ENCODE assay signal across 25 cellular contexts in the genomic region with DNA sequence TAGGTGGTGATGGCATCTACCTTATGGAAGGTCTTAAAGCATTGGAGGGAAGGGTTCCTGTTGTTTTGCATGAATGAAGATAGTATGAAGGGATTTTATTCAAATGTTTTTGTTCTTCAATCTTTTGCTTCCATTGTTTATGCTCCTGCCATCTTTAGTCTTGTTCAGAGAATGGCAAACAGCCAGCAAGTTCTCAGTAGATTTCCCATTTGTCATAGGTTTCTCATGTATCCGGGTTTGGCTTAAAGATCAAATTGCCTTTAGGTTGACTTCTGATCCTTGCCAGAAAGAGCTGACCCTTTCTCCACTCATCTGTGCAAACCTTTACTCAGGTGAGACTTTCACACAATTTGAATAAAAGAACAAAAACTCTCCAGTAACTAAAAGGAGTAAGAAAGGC. TPM values are rescaled to one million over a fixed set of nuclear protein-coding genes. Genes with fewer than 3 reads are reported as not detected.
DNase-seq lines count a peak whose midpoint lies in the region; ATAC-seq and TF ChIP-seq lines count a peak whose summit lies in the region.
"Had no signal": no experiment of that assay in that cellular context is flagged by ENCODE, and none has a peak within 500 bp of the region (broad histone marks: within the 10 kb centered on the region; RNA-seq: fewer than 3 reads in every experiment).

No MANE protein-coding gene starts in this region.

- no TSS peak for BruUV-seq in Caco-2 (replicated peaks; lab: Mats Ljungman, UMichigan)

- no peak for ATAC-seq in natural killer cell treated with Interleukin-12 subunit alpha and Interleukin-12 subunit beta and Interleukin-15 and Interleukin-18, amount 100 ng/mL, for 72 hours
- ATAC-seq in natural killer cell (no peak), RWPE2 (ENCODE audit: low read depth) (no peak)
- ATAC-seq in central memory CD8-positive, alpha-beta T cell (replicated peaks; ENCODE audit: extremely low read depth, poor library complexity, severe bottlenecking), result no peak
- ATAC-seq: HepG2, psoas muscle had no signal

- DNase-seq in natural killer cell treated with Interleukin-12 subunit alpha and Interleukin-12 subunit beta and Interleukin-15 and Interleukin-18, amount 100 ng/mL, for 72 hours (ENCODE audit: low spot score), result no peak
- DNase-seq in natural killer cell (no peak), RWPE2 (ENCODE audit: low spot score) (no peak), Caco-2 (no peak), NCI-H510A treated with DMSO at 0.1 percent for 48 hours (lab: John Stamatoyannopoulos, UW) (no peak)
- DNase-seq in central memory CD8-positive, alpha-beta T cell (ENCODE audit: low spot score in 2 of 2), result no peak
- DNase-seq in stimulated activated CD4-positive, alpha-beta T cell treated with anti-CD3 and anti-CD28 coated beads, Interleukin-1b, Interleukin-23, amount 100 ng/mL, for 48 hours, result no peak
- DNase-seq: activated CD4-positive, CD25-positive, alpha-beta regulatory T cell treated with anti-CD3 and anti-CD28 coated beads, Interleukin-2, amount 50 U/mL, for 72 hours; activated T-cell treated with anti-CD3 and anti-CD28 coated beads, Interleukin-2, amount 50 U/mL, for 4 hours; aorta; endodermal cell; hippocampal formation; kidney; NCI-H187; nephron progenitor cell; psoas muscle; Right ventricle myocardium superior; stimulated activated CD4-positive, alpha-beta T cell treated with anti-CD3 and anti-CD28 coated beads, Interleukin-4, amount 100 ng/mL, for 4 hours; T-helper 9 cell had no signal

- WGBS in thymus, result 94% methylated on average over 1 of the region's 1 CpG

- H3K27ac Mint-ChIP-seq in natural killer cell treated with Interleukin-12 subunit alpha and Interleukin-12 subunit beta and Interleukin-15 and Interleukin-18, amount 100 ng/mL, for 72 hours, result peak overlapping the region; percentile 74 to 91
- no peak overlapping the region for H3K27ac Mint-ChIP-seq in natural killer cell
- peak overlapping the region; percentile 89 for H3K27ac Mint-ChIP-seq in central memory CD8-positive, alpha-beta T cell (ENCODE audit: low read depth)
- no peak overlapping the region for H3K27ac Mint-ChIP-seq in Caco-2 (ENCODE audit: unreplicated experiment)
- H3K27ac Mint-ChIP-seq: endodermal cell, memory B cell, nephron progenitor cell had no signal

- POLR2A ChIA-PET in Caco-2 (lab: Charles Lee), result no interaction called here

- intact Hi-C loops in natural killer cell (cut with micrococcal nuclease), result no loop called here
- intact Hi-C loops in Caco-2 (cut with micrococcal nuclease; ENCODE audit: unreplicated experiment), result no loop called here

- H3K36me3 ChIP-seq in RWPE2 (ENCODE audit: low read depth) (no peaks in the 10 kb centered on the region), thymus (ENCODE audit: control insufficient read depth, insufficient read depth) (no peaks in the 10 kb centered on the region), Caco-2 (ENCODE audit: control insufficient read depth, insufficient read depth, low read length) (no peaks in the 10 kb centered on the region)
- H3K36me3 ChIP-seq: HAP-1, suprapubic skin had no signal

- H3K9me3 Mint-ChIP-seq in natural killer cell treated with Interleukin-12 subunit alpha and Interleukin-12 subunit beta and Interleukin-15 and Interleukin-18, amount 100 ng/mL, for 72 hours, result peaks cover 8% of the 10 kb centered on the region
- H3K9me3 Mint-ChIP-seq in natural killer cell (peaks cover 2 to 3% of the 10 kb centered on the region in 2 donors), Caco-2 (ENCODE audit: unreplicated experiment) (peaks cover 3% of the 10 kb centered on the region)
- H3K9me3 Mint-ChIP-seq in central memory CD8-positive, alpha-beta T cell, result peaks cover 6% of the 10 kb centered on the region
- H3K9me3 Mint-ChIP-seq: nephron progenitor cell had no signal

- no peaks in the 10 kb centered on the region for H3K27me3 Mint-ChIP-seq in natural killer cell treated with Interleukin-12 subunit alpha and Interleukin-12 subunit beta and Interleukin-15 and Interleukin-18, amount 100 ng/mL, for 72 hours
- no peaks in the 10 kb centered on the region for H3K27me3 Mint-ChIP-seq in natural killer cell (ENCODE audit: low read depth in 2 of 2)
- H3K27me3 Mint-ChIP-seq in central memory CD8-positive, alpha-beta T cell, result no peaks in the 10 kb centered on the region
- no peaks in the 10 kb centered on the region for H3K27me3 Mint-ChIP-seq in Caco-2 (ENCODE audit: insufficient read depth, unreplicated experiment)

- peaks cover 19% of the 10 kb centered on the region for H3K4me1 ChIP-seq in RWPE2 (ENCODE audit: insufficient read depth, poor library complexity, severe bottlenecking)
- peaks cover 34% of the 10 kb centered on the region for H3K4me1 ChIP-seq in thymus (ENCODE audit: control insufficient read depth, insufficient read depth, low read length)
- no peaks in the 10 kb centered on the region for H3K4me1 ChIP-seq in Caco-2
- H3K4me1 ChIP-seq: HAP-1, psoas muscle, suprapubic skin had no signal

- H3K27me3 ChIP-seq in RWPE2 (ENCODE audit: insufficient read depth, poor library complexity, severe bottlenecking), result no peaks in the 10 kb centered on the region
- no peaks in the 10 kb centered on the region for H3K27me3 ChIP-seq in thymus (ENCODE audit: control insufficient read depth, insufficient read depth)
- no peaks in the 10 kb centered on the region for H3K27me3 ChIP-seq in Caco-2 (replicated peaks; ENCODE audit: control insufficient read depth, insufficient read depth, low read length)
- H3K27me3 ChIP-seq: suprapubic skin had no signal

- CTCF ChIA-PET in Caco-2 (lab: Charles Lee), result no interaction called here

- H3K27ac ChIP-seq in RWPE2 (ENCODE audit: poor library complexity, severe bottlenecking), result peak overlapping the region; percentile 50
- peak overlapping the region; percentile 3 for H3K27ac ChIP-seq in thymus (ENCODE audit: low read depth)
- H3K27ac ChIP-seq: psoas muscle, suprapubic skin had no signal

- no peak overlapping the region for H3K4me3 ChIP-seq in RWPE2 (ENCODE audit: severe bottlenecking)
- no peak overlapping the region for H3K4me3 ChIP-seq in thymus (ENCODE audit: low read length)
- H3K4me3 ChIP-seq in Caco-2 (ENCODE audit: low read depth, low read length), result no peak overlapping the region
- H3K4me3 ChIP-seq: HAP-1, psoas muscle, skin epidermis, suprapubic skin had no signal

- H3K9me3 ChIP-seq in RWPE2 (ENCODE audit: severe bottlenecking) (no peaks in the 10 kb centered on the region), thymus (ENCODE audit: control insufficient read depth) (no peaks in the 10 kb centered on the region), Caco-2 (no peaks in the 10 kb centered on the region)
- H3K9me3 ChIP-seq: HAP-1, psoas muscle, suprapubic skin had no signal

- TF ChIP-seq CTCF in natural killer cell (IDR thresholded peaks at IDR 0.05), result no peak
- TF ChIP-seq CTCF in RWPE2 (IDR thresholded peaks at IDR 0.05; ENCODE audit: poor library complexity, severe bottlenecking), result no peak
- no peak for TF ChIP-seq CTCF in Caco-2 (IDR thresholded peaks at IDR 0.05; ENCODE audit: insufficient read depth in 1 of 2, low read depth in 1 of 2, low read length in 1 of 2, severe bottlenecking in 1 of 2, unreplicated experiment in 1 of 2)

- peaks cover 48 to 63% of the 10 kb centered on the region in 2 donors for H3K4me1 Mint-ChIP-seq in natural killer cell treated with Interleukin-12 subunit alpha and Interleukin-12 subunit beta and Interleukin-15 and Interleukin-18, amount 100 ng/mL, for 72 hours (ENCODE audit: low read depth in 2 of 2)
- H3K4me1 Mint-ChIP-seq in natural killer cell, result peaks cover 20 to 23% of the 10 kb centered on the region in 2 donors
- peaks cover 30% of the 10 kb centered on the region for H3K4me1 Mint-ChIP-seq in central memory CD8-positive, alpha-beta T cell
- H3K4me1 Mint-ChIP-seq in Caco-2 (ENCODE audit: low read depth, unreplicated experiment), result peaks cover 1% of the 10 kb centered on the region
- H3K4me1 Mint-ChIP-seq: endodermal cell, nephron progenitor cell had no signal

- peaks cover 26% of the 10 kb centered on the region for H3K36me3 Mint-ChIP-seq in natural killer cell treated with Interleukin-12 subunit alpha and Interleukin-12 subunit beta and Interleukin-15 and Interleukin-18, amount 100 ng/mL, for 72 hours
- peaks cover 9% of the 10 kb centered on the region for H3K36me3 Mint-ChIP-seq in natural killer cell
- no peaks in the 10 kb centered on the region for H3K36me3 Mint-ChIP-seq in central memory CD8-positive, alpha-beta T cell (ENCODE audit: insufficient read depth)
- H3K36me3 Mint-ChIP-seq in Caco-2 (ENCODE audit: insufficient read depth, unreplicated experiment), result no peaks in the 10 kb centered on the region

- H3K4me3 Mint-ChIP-seq in natural killer cell treated with Interleukin-12 subunit alpha and Interleukin-12 subunit beta and Interleukin-15 and Interleukin-18, amount 100 ng/mL, for 72 hours, result peak overlapping the region; percentile 59
- no peak overlapping the region for H3K4me3 Mint-ChIP-seq in natural killer cell
- no peak overlapping the region for H3K4me3 Mint-ChIP-seq in central memory CD8-positive, alpha-beta T cell
- no peak overlapping the region for H3K4me3 Mint-ChIP-seq in Caco-2 (ENCODE audit: unreplicated experiment)
- H3K4me3 Mint-ChIP-seq: endodermal cell, memory B cell, nephron progenitor cell had no signal

RNA-seq across cellular contexts. Expression of gene STAT4, which starts 44.2 kb away (rescaled TPM):
- 100 to 1,000 TPM; 133 to 241 TPM for total RNA-seq in natural killer cell treated with Interleukin-12 subunit alpha and Interleukin-12 subunit beta and Interleukin-15 and Interleukin-18, amount 100 ng/mL, for 72 hours
- total RNA-seq in natural killer cell (100 to 1,000 TPM; 264 to 339 (median 304) TPM), Caco-2 (2022) (0.19 and 0.48 TPM in 2 replicates)
- polyA plus RNA-seq in thymus, result 13.9 TPM
- total RNA-seq: HepG2 had no signal

RNA-seq across cellular contexts. Expression of gene MYO1B, which starts 50.2 kb away (rescaled TPM):
- total RNA-seq in natural killer cell treated with Interleukin-12 subunit alpha and Interleukin-12 subunit beta and Interleukin-15 and Interleukin-18, amount 100 ng/mL, for 72 hours, result 1 to 10 TPM; 6.3 to 9.3 TPM
- total RNA-seq in natural killer cell (under 1 TPM; 0.21 to 0.80 (median 0.29) TPM), Caco-2 (2022) (80.3 and 83.4 TPM in 2 replicates)
- polyA plus RNA-seq in thymus, result 28.5 TPM

Comparison
In these comparisons a context has a peak if more than half of its experiments do, and no peak if none do; other contexts are left out.
1. H3K27ac Mint-ChIP-seq: peak in natural killer cell treated with Interleukin-12 subunit alpha and Interleukin-12 subunit beta and Interleukin-15 and Interleukin-18, amount 100 ng/mL, for 72 hours (2 of 2) and central memory CD8-positive, alpha-beta T cell (single experiment); none in natural killer cell (0 of 2) and Caco-2 (single experiment).
2. RNA of gene MYO1B, which starts 50.2 kb away (total RNA-seq): 80.3 to 83.4 TPM in Caco-2 and 6.3 to 9.3 TPM in natural killer cell treated with Interleukin-12 subunit alpha and Interleukin-12 subunit beta and Interleukin-15 and Interleukin-18, amount 100 ng/mL, for 72 hours; 0.21 to 0.80 TPM in natural killer cell; every median in the first group is over 4 times any median in the second.
3. RNA of gene STAT4, which starts 44.2 kb away (total RNA-seq): 264 to 339 TPM in natural killer cell and 133 to 241 TPM in natural killer cell treated with Interleukin-12 subunit alpha and Interleukin-12 subunit beta and Interleukin-15 and Interleukin-18, amount 100 ng/mL, for 72 hours; 0.19 to 0.48 TPM in Caco-2; every median in the first group is over 10 times any median in the second.